Comparison of ENCODE assay signal across 1 cellular context in genomic region chr1:192530254-192530653, GRCh38.
TF ChIP-seq lines count a peak whose summit lies in the region.

No MANE protein-coding gene starts in this region.

TF ChIP-seq in IMR-90, 13 proteins besides CTCF, POLR2A, EP300 and RAD21 (continued from another document):
- TF ChIP-seq, protein P1, sequence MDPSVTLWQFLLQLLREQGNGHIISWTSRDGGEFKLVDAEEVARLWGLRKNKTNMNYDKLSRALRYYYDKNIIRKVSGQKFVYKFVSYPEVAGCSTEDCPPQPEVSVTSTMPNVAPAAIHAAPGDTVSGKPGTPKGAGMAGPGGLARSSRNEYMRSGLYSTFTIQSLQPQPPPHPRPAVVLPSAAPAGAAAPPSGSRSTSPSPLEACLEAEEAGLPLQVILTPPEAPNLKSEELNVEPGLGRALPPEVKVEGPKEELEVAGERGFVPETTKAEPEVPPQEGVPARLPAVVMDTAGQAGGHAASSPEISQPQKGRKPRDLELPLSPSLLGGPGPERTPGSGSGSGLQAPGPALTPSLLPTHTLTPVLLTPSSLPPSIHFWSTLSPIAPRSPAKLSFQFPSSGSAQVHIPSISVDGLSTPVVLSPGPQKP (IDR thresholded peaks at IDR 0.05; ENCODE audit: borderline replicate concordance, low read depth, low read length), result no peak
- TF ChIP-seq BHLHE40 (IDR thresholded peaks at IDR 0.05; ENCODE audit: low read depth, low read length), result no peak
TF ChIP-seq in IMR-90: peak in this region for 0.
